In genomic region chr14:95196268-95196667, GRCh38 we compare ENCODE assay signal across 8 cellular contexts. TPM values are rescaled to one million over a fixed set of nuclear protein-coding genes. Genes with fewer than 3 reads are reported as not detected.
DNase-seq lines count a peak whose midpoint lies in the region; ATAC-seq, FAIRE-seq and TF ChIP-seq lines count a peak whose summit lies in the region.

No MANE protein-coding gene starts in this region.

- POLR2A ChIA-PET in PC-3 (lab: Charles Lee; ENCODE audit: unreplicated experiment), result no interaction called here

- H3F3A ChIP-seq in PC-3 (ENCODE audit: low read length, unreplicated experiment), result no peaks in the 10 kb centered on the region

- H3K4me2 ChIP-seq in BLaER1, result peak overlapping the region; percentile 39
- H3K4me2 ChIP-seq in PC-3 (ENCODE audit: low read length), result no peak overlapping the region
- H3K4me2 ChIP-seq in keratinocyte (ENCODE audit: control insufficient read depth, extremely low read depth, insufficient read depth, low read depth, low read length), result no peak overlapping the region

- H2AFZ ChIP-seq in PC-3 (ENCODE audit: low read length), result no peak overlapping the region
- H2AFZ ChIP-seq in keratinocyte (ENCODE audit: control insufficient read depth, low read length), result no peak overlapping the region

- CTCF ChIA-PET in PC-3 (lab: Charles Lee), result no interaction called here

- H4K20me1 ChIP-seq in BLaER1 (no peaks in the 10 kb centered on the region), PC-3 (ENCODE audit: low read length) (no peaks in the 10 kb centered on the region), keratinocyte (ENCODE audit: control insufficient read depth, extremely low read depth, insufficient read depth, low read length) (no peaks in the 10 kb centered on the region)

- H3K9ac ChIP-seq in BLaER1 (no peak overlapping the region), PC-3 (ENCODE audit: low read length) (no peak overlapping the region), keratinocyte (ENCODE audit: control insufficient read depth, extremely low read depth, insufficient read depth, low read length) (no peak overlapping the region), kidney (ENCODE audit: low read length in 2 of 2) (no peak overlapping the region)

- H3K27ac ChIP-seq in BLaER1, result no peak overlapping the region
- H3K27ac ChIP-seq in PC-3 (ENCODE audit: low read length), result no peak overlapping the region
- H3K27ac ChIP-seq in keratinocyte (ENCODE audit: control insufficient read depth, insufficient read depth, low read length), result no peak overlapping the region
- no peak overlapping the region for H3K27ac ChIP-seq in kidney (ENCODE audit: low read depth in 2 of 2, low read length in 2 of 2)

- no peaks in the 10 kb centered on the region for H3K9me3 ChIP-seq in BLaER1
- H3K9me3 ChIP-seq in PC-3 (ENCODE audit: low read length), result no peaks in the 10 kb centered on the region
- H3K9me3 ChIP-seq in keratinocyte (ENCODE audit: control insufficient read depth, low read depth, low read length), result no peaks in the 10 kb centered on the region
- no peaks in the 10 kb centered on the region for H3K9me3 ChIP-seq in kidney (ENCODE audit: control insufficient read depth in 1 of 2, low read length in 2 of 2)

- H3K9me2 ChIP-seq in PC-3 (replicated peaks; ENCODE audit: low read length), result no peaks in the 10 kb centered on the region

- dilution Hi-C loops in keratinocyte (cut with MboI; ENCODE audit: extremely low pct_ligation_motif_present, low sequenced_read_pairs), result no loop called here

- ATAC-seq in GM19395 (IDR thresholded peaks at IDR 0.05; ENCODE audit: unreplicated experiment) (peak; percentile 69), PC-3 (no peak), HG02588 (IDR thresholded peaks at IDR 0.05; ENCODE audit: unreplicated experiment) (no peak), GM18519 (IDR thresholded peaks at IDR 0.05; ENCODE audit: low FRiP score, unreplicated experiment) (no peak)

- H3K36me3 ChIP-seq in BLaER1 (no peaks in the 10 kb centered on the region), PC-3 (ENCODE audit: low read depth, low read length) (no peaks in the 10 kb centered on the region), keratinocyte (ENCODE audit: control insufficient read depth in 2 of 2, extremely low read depth in 1 of 2, insufficient read depth in 2 of 2, low read length in 2 of 2) (peaks cover 0 to 3% of the 10 kb centered on the region in 2 experiments), kidney (ENCODE audit: control insufficient read depth in 1 of 2, insufficient read depth in 2 of 2, low read length in 2 of 2) (peaks cover 6 to 35% of the 10 kb centered on the region in 2 donors)

- DNase-seq in PC-3, result peak; percentile 14
- no peak for DNase-seq in keratinocyte (ENCODE audit: low read depth, low spot score)
- DNase-seq in kidney, result no peak
- no peak for DNase-seq in stimulated activated CD4-positive, alpha-beta T cell treated with anti-CD3 and anti-CD28 coated beads, Interleukin-4, amount 100 ng/mL, for 1 hour

- H3K79me2 ChIP-seq in PC-3 (ENCODE audit: low read length) (no peaks in the 10 kb centered on the region), keratinocyte (ENCODE audit: control insufficient read depth, insufficient read depth, low read length) (no peaks in the 10 kb centered on the region)

- peak; percentile 26; the same call in 1 of the 2 replicates for TF ChIP-seq CTCF in PC-3 (conservative IDR thresholded peaks at IDR 0.05; ENCODE audit: low read depth, low read length)
- TF ChIP-seq CTCF in keratinocyte (optimal IDR thresholded peaks at IDR 0.05 in 1 of 3, IDR thresholded peaks at IDR 0.05 in 1 of 3, conservative IDR thresholded peaks at IDR 0.05 in 1 of 3; ENCODE audit: extremely low read depth in 1 of 3, insufficient read depth in 2 of 3, low read length in 3 of 3), result peak in 2 of 3 experiments; percentile 6 to 12
- no peak for TF ChIP-seq CTCF in kidney (IDR thresholded peaks at IDR 0.05; ENCODE audit: borderline replicate concordance, extremely low read depth, insufficient read depth)

- H3K9me1 ChIP-seq in keratinocyte (ENCODE audit: control insufficient read depth, extremely low read depth, insufficient read depth, low read length), result no peaks in the 10 kb centered on the region

- BruUV-seq in PC-3 (replicated peaks; lab: Mats Ljungman, UMichigan), result no TSS peak

- peaks cover 16% of the 10 kb centered on the region; the same call in 1 of the 2 replicates for H3K4me1 ChIP-seq in BLaER1
- peaks cover 9% of the 10 kb centered on the region for H3K4me1 ChIP-seq in PC-3 (ENCODE audit: insufficient read depth, low read length)
- no peaks in the 10 kb centered on the region for H3K4me1 ChIP-seq in keratinocyte (ENCODE audit: control insufficient read depth, extremely low read depth, insufficient read depth, low read length)
- peaks cover 0 to 2% of the 10 kb centered on the region in 2 donors for H3K4me1 ChIP-seq in kidney (ENCODE audit: control insufficient read depth in 1 of 2, insufficient read depth in 1 of 2, low read depth in 1 of 2, low read length in 2 of 2)

- H3K27me3 ChIP-seq in BLaER1, result no peaks in the 10 kb centered on the region
- H3K27me3 ChIP-seq in PC-3 (ENCODE audit: low read length), result no peaks in the 10 kb centered on the region
- no peaks in the 10 kb centered on the region for H3K27me3 ChIP-seq in keratinocyte (ENCODE audit: control insufficient read depth, extremely low read depth, insufficient read depth, low read length)

- intact Hi-C loops in PC-3 (cut with micrococcal nuclease), result no loop called here
- intact Hi-C loops in kidney (cut with DNase I), result no loop called here

- no peak for FAIRE-seq in keratinocyte (lab: Jason Lieb, UNC)
- no peak for FAIRE-seq in kidney (lab: Jason Lieb, UNC)

- H3K4me3 ChIP-seq in BLaER1 (no peak overlapping the region), PC-3 (ENCODE audit: low read length) (no peak overlapping the region), keratinocyte (ENCODE audit: control insufficient read depth in 2 of 3, extremely low read depth in 1 of 3, insufficient read depth in 2 of 3, low read depth in 1 of 3, low read length in 3 of 3) (no peak overlapping the region), kidney (ENCODE audit: low read length in 2 of 2) (no peak overlapping the region)

RNA-seq across cellular contexts. Expression of gene DICER1, which starts 38.9 kb away (rescaled TPM):
- total RNA-seq in PC-3 (2014; rRNA removed) (29.9 and 36.3 TPM in 2 replicates), kidney (83.6 TPM)
- polyA plus RNA-seq in keratinocyte (25.3 to 31.6 TPM (median 30.9 TPM) in 3 replicates), kidney (ENCODE audit: insufficient read depth, low read depth, low replicate concordance) (6.0 TPM)
- 18.2 TPM for polyA plus RNA-seq in keratinocyte (2011; ENCODE audit: low read depth)
- 8.1 and 17.2 TPM in 2 replicates for polyA plus RNA-seq in keratinocyte (2011; cell fraction: cytosol; rRNA removed)
- polyA plus RNA-seq in keratinocyte (2011; cell fraction: nucleus; rRNA removed), result 42.9 and 44.7 TPM in 2 replicates
- polyA plus RNA-seq in keratinocyte (2012; ENCODE audit: low replicate concordance), result 10.9 and 15.9 TPM in 2 replicates
- 46.9 to 115 TPM (median 79.1 TPM) in 3 replicates for polyA minus RNA-seq in keratinocyte
- polyA minus RNA-seq in keratinocyte (2011; cell fraction: cytosol; rRNA and poly(A)+ RNA removed), result 34.5 TPM
- 53.2 and 87.2 TPM in 2 replicates for polyA minus RNA-seq in keratinocyte (2011; cell fraction: nucleus; rRNA and poly(A)+ RNA removed)
